9 cellular contexts compared by ENCODE assay signal in the genomic region with DNA sequence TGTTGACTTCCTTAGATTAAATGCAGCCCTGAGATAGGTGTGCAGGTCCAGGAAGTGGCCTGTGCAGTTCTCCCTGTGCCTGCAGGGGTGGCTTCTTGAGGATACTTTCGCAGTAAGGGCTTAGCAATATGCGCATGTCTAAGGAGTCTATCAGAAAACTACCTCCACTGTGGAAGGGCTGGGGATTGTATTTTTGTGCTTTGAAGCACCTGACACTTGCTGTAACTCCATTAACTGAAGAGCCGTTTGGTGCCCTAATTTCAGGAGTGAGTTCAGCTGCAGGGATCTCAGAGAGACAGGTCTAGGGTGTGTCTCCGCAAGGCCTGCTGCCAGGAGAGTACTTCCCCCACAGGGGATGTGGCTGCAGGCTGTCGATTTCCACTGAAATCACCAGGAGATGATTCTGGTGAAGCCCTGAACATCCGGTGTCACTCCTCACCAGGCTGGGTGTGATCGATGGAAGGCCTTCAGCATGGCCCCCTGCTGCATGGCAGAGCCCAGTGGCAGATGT. TPM values are rescaled to one million over a fixed set of nuclear protein-coding genes. Genes with fewer than 3 reads are reported as not detected.
DNase-seq lines count a peak whose midpoint lies in the region; ATAC-seq and TF ChIP-seq lines count a peak whose summit lies in the region.
"Had no signal": no experiment of that assay in that cellular context is flagged by ENCODE, and none has a peak within 500 bp of the region (broad histone marks: within the 10 kb centered on the region; RNA-seq: fewer than 3 reads in every experiment).

No MANE protein-coding gene starts in this region.

- H3K27ac Mint-ChIP-seq in stimulated activated naive CD8-positive, alpha-beta T cell treated with anti-CD3 and anti-CD28 coated beads, Interleukin-15, amount 100 ng/mL, for 72 hours = peak overlapping the region; percentile 40 to 88

- H3K27ac ChIP-seq in body of pancreas = no peak overlapping the region

- intact Hi-C loops in body of pancreas (cut with DNase I) = no loop called here

- H3K4me3 Mint-ChIP-seq in stimulated activated naive CD8-positive, alpha-beta T cell treated with anti-CD3 and anti-CD28 coated beads, Interleukin-15, amount 100 ng/mL, for 72 hours = peak overlapping the region in 1 of 2 donors; percentile 73

- H3K9me3 ChIP-seq in body of pancreas = no peaks in the 10 kb centered on the region
- H3K9me3 ChIP-seq: Caco-2 had no signal

- H3K4me1 Mint-ChIP-seq in stimulated activated naive CD8-positive, alpha-beta T cell treated with anti-CD3 and anti-CD28 coated beads, Interleukin-15, amount 100 ng/mL, for 72 hours = peaks cover 64% of the 10 kb centered on the region

- TF ChIP-seq POLR2A in body of pancreas (IDR thresholded peaks at IDR 0.05) = no peak

- DNase-seq in activated CD4-positive, alpha-beta T cell treated with anti-CD3 and anti-CD28 coated beads for 48 hours = peak; percentile 78
- DNase-seq in activated CD4-positive, alpha-beta T cell treated with anti-CD3 and anti-CD28 coated beads, Interleukin-2, amount 50 U/mL, for 1 hour = no peak
- peak; percentile 45 for DNase-seq in MV-4-11 (lab: John Stamatoyannopoulos, UW)
- DNase-seq in activated effector memory CD4-positive, alpha-beta T cell treated with anti-CD3 and anti-CD28 coated beads, Interleukin-2, amount 50 U/mL, for 16 hours = peak; percentile 85
- peak; percentile 48 to 64 for DNase-seq in stimulated activated naive CD8-positive, alpha-beta T cell treated with anti-CD3 and anti-CD28 coated beads, Interleukin-15, amount 100 ng/mL, for 72 hours
- no peak for DNase-seq in AG20443 (ENCODE audit: low spot score)
- no peak for DNase-seq in body of pancreas
- DNase-seq: Caco-2 had no signal

- no peaks in the 10 kb centered on the region for H3K4me1 ChIP-seq in body of pancreas
- H3K4me1 ChIP-seq: Caco-2 had no signal

- no peak overlapping the region for H3K4me3 ChIP-seq in body of pancreas

- peaks cover 0 to 4% of the 10 kb centered on the region in 2 donors for H3K9me3 Mint-ChIP-seq in stimulated activated naive CD8-positive, alpha-beta T cell treated with anti-CD3 and anti-CD28 coated beads, Interleukin-15, amount 100 ng/mL, for 72 hours

- no peak for TF ChIP-seq CTCF in body of pancreas (IDR thresholded peaks at IDR 0.05)

- no peaks in the 10 kb centered on the region for H3K27me3 ChIP-seq in body of pancreas

- H3K27me3 Mint-ChIP-seq in stimulated activated naive CD8-positive, alpha-beta T cell treated with anti-CD3 and anti-CD28 coated beads, Interleukin-15, amount 100 ng/mL, for 72 hours = no peaks in the 10 kb centered on the region

- H3K36me3 ChIP-seq in body of pancreas (replicated peaks in 1 of 2; ENCODE audit: insufficient read depth in 1 of 2, low read depth in 2 of 2) = no peaks in the 10 kb centered on the region

- ATAC-seq in stimulated activated naive CD8-positive, alpha-beta T cell treated with anti-CD3 and anti-CD28 coated beads, Interleukin-15, amount 100 ng/mL, for 72 hours = peak; percentile 71
- ATAC-seq in body of pancreas (no peak), SK-N-SH treated with all-trans-retinoic acid at 6 μM for 48 hours (no peak)

- 53 to 69% methylated on average over 7 of the region's 7 CpGs for WGBS in body of pancreas, 2 donors

TF ChIP-seq in SK-N-SH treated with all-trans-retinoic acid at 6 μM for 48 hours, 23 proteins besides CTCF, POLR2A, EP300 and RAD21:
- no peak for TF ChIP-seq SNAI2 (CRISPR knock-in tag; IDR thresholded peaks at IDR 0.05)
- no peak for TF ChIP-seq ZNF8 (CRISPR knock-in tag; IDR thresholded peaks at IDR 0.05)
- no peak for TF ChIP-seq TOX (CRISPR knock-in tag; IDR thresholded peaks at IDR 0.05; ENCODE audit: borderline replicate concordance)
- TF ChIP-seq ZNF70 (CRISPR knock-in tag; IDR thresholded peaks at IDR 0.05) = no peak
- no peak for TF ChIP-seq ARNTL (CRISPR knock-in tag; IDR thresholded peaks at IDR 0.05; ENCODE audit: borderline replicate concordance, low read depth)
- TF ChIP-seq ZFP30 (CRISPR knock-in tag; IDR thresholded peaks at IDR 0.05) = no peak
- TF ChIP-seq RARB (CRISPR knock-in tag; IDR thresholded peaks at IDR 0.05) = no peak
- TF ChIP-seq ZFP3 (CRISPR knock-in tag; IDR thresholded peaks at IDR 0.05) = no peak
- no peak for TF ChIP-seq BACH2 (CRISPR knock-in tag; IDR thresholded peaks at IDR 0.05; ENCODE audit: borderline replicate concordance)
- TF ChIP-seq ZNF565 (CRISPR knock-in tag; conservative IDR thresholded peaks at IDR 0.05; ENCODE audit: low read depth) = no peak
- no peak for TF ChIP-seq ZC3H10 (CRISPR knock-in tag; IDR thresholded peaks at IDR 0.05)
- TF ChIP-seq, protein P1, sequence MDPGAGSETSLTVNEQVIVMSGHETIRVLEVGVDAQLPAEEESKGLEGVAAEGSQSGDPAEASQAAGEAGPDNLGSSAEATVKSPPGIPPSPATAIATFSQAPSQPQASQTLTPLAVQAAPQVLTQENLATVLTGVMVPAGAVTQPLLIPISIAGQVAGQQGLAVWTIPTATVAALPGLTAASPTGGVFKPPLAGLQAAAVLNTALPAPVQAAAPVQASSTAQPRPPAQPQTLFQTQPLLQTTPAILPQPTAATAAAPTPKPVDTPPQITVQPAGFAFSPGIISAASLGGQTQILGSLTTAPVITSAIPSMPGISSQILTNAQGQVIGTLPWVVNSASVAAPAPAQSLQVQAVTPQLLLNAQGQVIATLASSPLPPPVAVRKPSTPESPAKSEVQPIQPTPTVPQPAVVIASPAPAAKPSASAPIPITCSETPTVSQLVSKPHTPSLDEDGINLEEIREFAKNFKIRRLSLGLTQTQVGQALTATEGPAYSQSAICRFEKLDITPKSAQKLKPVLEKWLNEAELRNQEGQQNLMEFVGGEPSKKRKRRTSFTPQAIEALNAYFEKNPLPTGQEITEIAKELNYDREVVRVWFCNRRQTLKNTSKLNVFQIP (CRISPR knock-in tag; IDR thresholded peaks at IDR 0.05; ENCODE audit: borderline replicate concordance, low read depth) = no peak
- TF ChIP-seq, protein P2, sequence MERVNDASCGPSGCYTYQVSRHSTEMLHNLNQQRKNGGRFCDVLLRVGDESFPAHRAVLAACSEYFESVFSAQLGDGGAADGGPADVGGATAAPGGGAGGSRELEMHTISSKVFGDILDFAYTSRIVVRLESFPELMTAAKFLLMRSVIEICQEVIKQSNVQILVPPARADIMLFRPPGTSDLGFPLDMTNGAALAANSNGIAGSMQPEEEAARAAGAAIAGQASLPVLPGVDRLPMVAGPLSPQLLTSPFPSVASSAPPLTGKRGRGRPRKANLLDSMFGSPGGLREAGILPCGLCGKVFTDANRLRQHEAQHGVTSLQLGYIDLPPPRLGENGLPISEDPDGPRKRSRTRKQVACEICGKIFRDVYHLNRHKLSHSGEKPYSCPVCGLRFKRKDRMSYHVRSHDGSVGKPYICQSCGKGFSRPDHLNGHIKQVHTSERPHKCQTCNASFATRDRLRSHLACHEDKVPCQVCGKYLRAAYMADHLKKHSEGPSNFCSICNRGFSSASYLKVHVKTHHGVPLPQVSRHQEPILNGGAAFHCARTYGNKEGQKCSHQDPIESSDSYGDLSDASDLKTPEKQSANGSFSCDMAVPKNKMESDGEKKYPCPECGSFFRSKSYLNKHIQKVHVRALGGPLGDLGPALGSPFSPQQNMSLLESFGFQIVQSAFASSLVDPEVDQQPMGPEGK (CRISPR knock-in tag; IDR thresholded peaks at IDR 0.05; ENCODE audit: borderline replicate concordance) = no peak

RNA-seq across cellular contexts. Expression of gene IKZF1, which starts 35.5 kb away (rescaled TPM):
- total RNA-seq in body of pancreas = 10 to 100 TPM in 1 of 2 donors, 1 to 10 TPM in 1; 3.9 to 16.5 TPM
- total RNA-seq: Caco-2 had no signal

Comparison
In these comparisons a context has a peak if more than half of its experiments do, and no peak if none do; other contexts are left out.
1. DNase-seq: peak in activated CD4-positive, alpha-beta T cell treated with anti-CD3 and anti-CD28 coated beads for 48 hours (single experiment), MV-4-11 (single experiment), activated effector memory CD4-positive, alpha-beta T cell treated with anti-CD3 and anti-CD28 coated beads, Interleukin-2, amount 50 U/mL, for 16 hours (single experiment) and stimulated activated naive CD8-positive, alpha-beta T cell treated with anti-CD3 and anti-CD28 coated beads, Interleukin-15, amount 100 ng/mL, for 72 hours (2 of 2); none in activated CD4-positive, alpha-beta T cell treated with anti-CD3 and anti-CD28 coated beads, Interleukin-2, amount 50 U/mL, for 1 hour (single experiment), AG20443 (single experiment) and body of pancreas (0 of 4).